Comparison of ENCODE assay signal across 8 cellular contexts in the genomic region with DNA sequence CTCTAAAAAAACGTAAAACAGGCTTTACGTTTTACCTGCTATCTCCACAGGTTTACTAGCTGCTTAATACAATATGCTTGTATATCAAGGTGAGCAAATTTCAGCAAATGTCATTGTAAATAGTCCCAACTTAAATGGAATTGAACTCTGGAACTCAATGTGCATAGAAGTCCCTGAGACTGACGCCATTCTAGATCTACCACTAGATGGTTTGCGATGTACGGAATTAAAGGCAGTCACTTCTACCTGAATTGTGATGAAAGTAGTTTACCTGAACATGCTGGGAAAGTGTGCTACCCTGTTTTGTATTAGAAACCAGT. TPM values are rescaled to one million over a fixed set of nuclear protein-coding genes. Genes with fewer than 3 reads are reported as not detected.
A peak's percentile ranks its signal among the peaks of the same experiment; 100 is the strongest.
DNase-seq lines count a peak whose midpoint lies in the region; ATAC-seq and TF ChIP-seq lines count a peak whose summit lies in the region.

No MANE protein-coding gene starts in this region.

- H3K27me3 ChIP-seq in right atrium auricular region (no peaks in the 10 kb centered on the region), WERI-Rb-1 (ENCODE audit: insufficient read depth, low read depth, severe bottlenecking) (no peaks in the 10 kb centered on the region), gastroesophageal sphincter (no peaks in the 10 kb centered on the region)

- no peaks in the 10 kb centered on the region for H3K9me3 ChIP-seq in right atrium auricular region
- H3K9me3 ChIP-seq in WERI-Rb-1 (ENCODE audit: severe bottlenecking) = no peaks in the 10 kb centered on the region
- H3K9me3 ChIP-seq in gastroesophageal sphincter = no peaks in the 10 kb centered on the region

- peak overlapping the region; percentile 96 to 99 for H3K27ac ChIP-seq in right atrium auricular region
- peak overlapping the region; percentile 94 for H3K27ac ChIP-seq in WERI-Rb-1
- peak overlapping the region in 3 of 4 donors; percentile 96 to 98 (median 97) for H3K27ac ChIP-seq in gastroesophageal sphincter

- ATAC-seq in left cardiac atrium = no peak
- ATAC-seq in gastroesophageal sphincter = no peak
- no peak for ATAC-seq in HG02870 (IDR thresholded peaks at IDR 0.05; ENCODE audit: unreplicated experiment)

- DNase-seq in right atrium auricular region (ENCODE audit: low spot score) (no peak), left cardiac atrium (no peak), WERI-Rb-1 (no peak), retinal pigment epithelial cell (ENCODE audit: low read depth) (no peak), RPMI8226 (no peak)
- no peak for DNase-seq in effector CD8-positive, alpha-beta T cell (lab: John Stamatoyannopoulos, UW)

- H3K36me3 ChIP-seq in right atrium auricular region (no peaks in the 10 kb centered on the region), WERI-Rb-1 (peaks cover 6% of the 10 kb centered on the region), gastroesophageal sphincter (no peaks in the 10 kb centered on the region)

- 23 to 42% methylated on average over 5 of the region's 5 CpGs for WGBS in gastroesophageal sphincter (ENCODE audit: low coverage in 1 of 2), 2 donors

- H3K4me3 ChIP-seq in right atrium auricular region (peak overlapping the region; percentile 82 to 90), WERI-Rb-1 (ENCODE audit: low read depth, low read length) (peak overlapping the region; percentile 98), gastroesophageal sphincter (peak overlapping the region; percentile 62 to 92), retinal pigment epithelial cell (ENCODE audit: low read length) (peak overlapping the region; percentile 88)

- intact Hi-C loops in left cardiac atrium (cut with DNase I) = no loop called here

- TF ChIP-seq POLR2A in gastroesophageal sphincter (IDR thresholded peaks at IDR 0.05) = no peak

- no peak for TF ChIP-seq EP300 in gastroesophageal sphincter (IDR thresholded peaks at IDR 0.05)

- TF ChIP-seq CTCF in right atrium auricular region (IDR thresholded peaks at IDR 0.05) (no peak), WERI-Rb-1 (IDR thresholded peaks at IDR 0.05; ENCODE audit: low read depth, low read length) (no peak), gastroesophageal sphincter (IDR thresholded peaks at IDR 0.05) (no peak), retinal pigment epithelial cell (conservative IDR thresholded peaks at IDR 0.05; ENCODE audit: low read depth, low read length) (no peak)

- H3K4me1 ChIP-seq in right atrium auricular region (peaks cover 0 to 31% of the 10 kb centered on the region in 2 donors), gastroesophageal sphincter (peaks cover 0 to 43% (median 0%) of the 10 kb centered on the region in 3 donors)

RNA-seq across cellular contexts. Expression of gene SNX13, which starts 0.8 kb away (rescaled TPM):
- 10 to 100 TPM; 36.1 to 46.9 TPM for total RNA-seq in right atrium auricular region
- total RNA-seq in left cardiac atrium = 10 to 100 TPM; 38.0 to 46.4 TPM
- total RNA-seq in gastroesophageal sphincter = 10 to 100 TPM; 39.2 to 99.3 (median 57.0) TPM
